ENCODE assay signal across 8 cellular contexts in genomic region chr1:116375165-116375883, GRCh38. TPM values are rescaled to one million over a fixed set of nuclear protein-coding genes. Genes with fewer than 3 reads are reported as not detected.
DNase-seq lines count a peak whose midpoint lies in the region; ATAC-seq, FAIRE-seq and TF ChIP-seq lines count a peak whose summit lies in the region.

No MANE protein-coding gene starts in this region.

- no peak for ATAC-seq in GM19395 (IDR thresholded peaks at IDR 0.05; ENCODE audit: unreplicated experiment)

- H3K9me3 ChIP-seq in SJSA1 (replicated peaks) = 0 out of 2 replicates have a peak, but pooled peaks cover 4% of the 10 kb centered on the region

- H3K27ac ChIP-seq in SJSA1 = peak overlapping the region; percentile 58

- H3K27me3 ChIP-seq in SJSA1 (replicated peaks) = peaks cover 5% of the 10 kb centered on the region

- no peak for TF ChIP-seq POLR2A in GM12891 (IDR thresholded peaks at IDR 0.05; ENCODE audit: low read depth, low read length)

- peaks cover 51% of the 10 kb centered on the region for H3K4me1 ChIP-seq in SJSA1 (replicated peaks)

- FAIRE-seq in GM12891 (lab: Jason Lieb, UNC) = peak; percentile 56

- no peak for DNase-seq in GM12891 (ENCODE audit: insufficient read length, low spot score)
- DNase-seq in SJSA1 (ENCODE audit: low read depth in 1 of 2, low spot score in 2 of 2) = peak in 1 of 2 experiments; percentile 7
- DNase-seq in fibroblast of gingiva (ENCODE audit: low read depth) = peak; percentile 28
- peak; percentile 35 for DNase-seq in putamen (ENCODE audit: low spot score)
- DNase-seq in activated CD4-positive, CD25-positive, alpha-beta regulatory T cell treated with anti-CD3 and anti-CD28 coated beads, Interleukin-2, amount 50 U/mL, for 72 hours = no peak
- DNase-seq in posterior vena cava (ENCODE audit: low spot score) = no peak
- DNase-seq in NCI-H748 (lab: John Stamatoyannopoulos, UW; ENCODE audit: unreplicated experiment) = no peak

- no peak overlapping the region for H3K4me3 ChIP-seq in SJSA1

- no peaks in the 10 kb centered on the region; the same call in 1 of the 2 replicates for H3K36me3 ChIP-seq in SJSA1

- intact Hi-C loops in posterior vena cava (cut with DNase I) = loop anchor here in 1 of 2 donors (5.0 to 10.0 kb wide), 2 partner anchors 42 to 199 kb away; partner anchors contain the start of gene CD58

TF ChIP-seq in GM12891, 5 proteins besides CTCF, POLR2A, EP300 and RAD21:
- TF ChIP-seq POU2F2 (IDR thresholded peaks at IDR 0.05; ENCODE audit: low read depth, low read length) (no peak), TAF1 (IDR thresholded peaks at IDR 0.05; ENCODE audit: low read depth, low read length) (no peak), POLR2AphosphoS5 (IDR thresholded peaks at IDR 0.05; ENCODE audit: low read depth, low read length) (no peak), SPI1 (IDR thresholded peaks at IDR 0.05; ENCODE audit: low read depth, low read length) (no peak), PAX5 (IDR thresholded peaks at IDR 0.05; ENCODE audit: insufficient read depth, low read length, severe bottlenecking) (no peak)
TF ChIP-seq in GM12891: peak in this region for 0.

RNA-seq across cellular contexts. Expression of gene ATP1A1, which starts 2.3 kb away (rescaled TPM):
- polyA plus RNA-seq in GM12891 (2012; ENCODE audit: low read depth, missing spikeins) = 209 TPM
- 36.7 and 55.4 TPM in 2 replicates for total RNA-seq in SJSA1 (2014; rRNA removed; shearing (Covaris generic))
- total RNA-seq in posterior vena cava = 100 to 1,000 TPM; 227 to 248 TPM

Comparison
In these comparisons a context has a peak if more than half of its experiments do, and no peak if none do; other contexts are left out.
1. DNase-seq: peak in fibroblast of gingiva (single experiment) and putamen (single experiment); none in GM12891 (single experiment), activated CD4-positive, CD25-positive, alpha-beta regulatory T cell treated with anti-CD3 and anti-CD28 coated beads, Interleukin-2, amount 50 U/mL, for 72 hours (single experiment), posterior vena cava (single experiment) and NCI-H748 (single experiment).